ENCODE assay signal across 8 cellular contexts in genomic region chr19:45523642-45524256, GRCh38.
DNase-seq lines count a peak whose midpoint lies in the region; ATAC-seq, FAIRE-seq and TF ChIP-seq lines count a peak whose summit lies in the region.

No MANE protein-coding gene starts in this region.

- no peaks in the 10 kb centered on the region for H3K27me3 ChIP-seq in WERI-Rb-1 (ENCODE audit: insufficient read depth, low read depth, severe bottlenecking)

- no peaks in the 10 kb centered on the region for H3K9me3 ChIP-seq in WERI-Rb-1 (ENCODE audit: severe bottlenecking)

- no peak overlapping the region for H3K4me3 ChIP-seq in WERI-Rb-1 (ENCODE audit: low read depth, low read length)

- ATAC-seq in HG03196 (IDR thresholded peaks at IDR 0.05; ENCODE audit: unreplicated experiment) = peak; percentile 65

- peaks cover 67% of the 10 kb centered on the region for H3K36me3 ChIP-seq in WERI-Rb-1

- in situ Hi-C loops in T47D (cut with HindIII; ENCODE audit: low pct_unique_long_range_greater_than_20kb, low sequenced_read_pairs) = no loop called here

- H3K27ac ChIP-seq in 22Rv1 = no peak overlapping the region
- no peak overlapping the region for H3K27ac ChIP-seq in WERI-Rb-1

- FAIRE-seq in GM18507 (lab: Jason Lieb, UNC) = peak; percentile 95

- DNase-seq in GM18507 (ENCODE audit: extremely low spot score, insufficient read length, low read depth) (peak; percentile 75), NCI-H226 (peak; percentile 69), WERI-Rb-1 (peak; percentile 81), T47D (ENCODE audit: low read depth in 1 of 2, low spot score in 1 of 2) (peak; percentile 69 to 86), inferior parietal cortex (ENCODE audit: extremely low spot score) (peak; percentile 90)
- DNase-seq in stimulated activated CD4-positive, alpha-beta T cell treated with anti-CD3 and anti-CD28 coated beads, Interleukin-12 subunit alpha, Interleukin-12 subunit beta, amount 100 ng/mL, for 4 hours = peak; percentile 51

- TF ChIP-seq CTCF in 22Rv1 (IDR thresholded peaks at IDR 0.05) = peak; percentile 96
- peak; percentile 71 for TF ChIP-seq CTCF in WERI-Rb-1 (IDR thresholded peaks at IDR 0.05; ENCODE audit: low read depth, low read length)
